24 cellular contexts compared by ENCODE assay signal in the genomic region with DNA sequence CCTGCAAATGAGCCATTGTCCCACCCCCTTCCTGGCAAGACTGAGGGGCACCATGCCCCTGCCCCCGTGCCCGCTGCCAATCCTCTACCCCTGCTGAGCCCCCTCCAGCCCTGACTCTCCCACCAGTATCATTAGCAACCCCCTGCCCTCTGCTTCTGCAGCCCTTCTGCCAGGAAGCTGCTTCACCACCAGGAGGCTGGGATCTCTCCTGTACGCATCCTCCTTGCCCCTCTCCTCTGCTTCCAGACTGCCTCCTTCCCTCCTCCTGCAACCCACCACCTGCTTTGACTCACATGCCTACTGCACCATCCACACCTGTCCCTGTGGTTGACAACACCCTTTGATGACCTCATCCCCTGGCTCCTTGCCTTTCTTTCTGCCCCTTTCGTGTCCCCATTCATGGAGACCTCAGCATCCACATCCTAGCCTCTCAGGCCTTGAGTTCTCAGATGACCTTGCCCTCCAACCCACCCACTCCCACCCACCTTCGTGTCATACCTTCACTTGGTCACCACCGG. TPM values are rescaled to one million over a fixed set of nuclear protein-coding genes. Genes with fewer than 3 reads are reported as not detected.
DNase-seq lines count a peak whose midpoint lies in the region; ATAC-seq, FAIRE-seq and TF ChIP-seq lines count a peak whose summit lies in the region.
"Had no signal": no experiment of that assay in that cellular context is flagged by ENCODE, and none has a peak within 500 bp of the region (broad histone marks: within the 10 kb centered on the region; RNA-seq: fewer than 3 reads in every experiment).

No MANE protein-coding gene starts in this region.

- peaks cover 4% of the 10 kb centered on the region for H3K27me3 ChIP-seq in mammary epithelial cell (ENCODE audit: insufficient read depth, low read length)
- H3K27me3 ChIP-seq in breast epithelium: no peaks in the 10 kb centered on the region
- H3K27me3 ChIP-seq in H1 (replicated peaks in 1 of 4; ENCODE audit: control insufficient read depth in 3 of 4, extremely low read depth in 1 of 4, insufficient read depth in 3 of 4, low read length in 3 of 4): no peaks in the 10 kb centered on the region; a peak in 1 of 7 replicates

- H4K8ac ChIP-seq in H1 (ENCODE audit: extremely low read depth, insufficient read depth, low read length): no peak overlapping the region

- no peak overlapping the region for H3K4me3 Mint-ChIP-seq in stimulated activated memory B cell treated with anti-CD40 and anti-IgM and Interleukin-4, amounts not matched to agents 10 μg/mL and 1 μg/mL and 100 μg/mL, for 72 hours
- H3K4me3 Mint-ChIP-seq in Calu3 (ENCODE audit: low read depth, unreplicated experiment): no peak overlapping the region
- H3K4me3 Mint-ChIP-seq: IgD-negative memory B cell had no signal

- H3K27me3 Mint-ChIP-seq in stimulated activated memory B cell treated with anti-CD40 and anti-IgM and Interleukin-4, amounts not matched to agents 10 μg/mL and 1 μg/mL and 100 μg/mL, for 72 hours: peaks cover 32% of the 10 kb centered on the region
- peaks cover 73% of the 10 kb centered on the region for H3K27me3 Mint-ChIP-seq in Calu3 (ENCODE audit: unreplicated experiment)

- TF ChIP-seq POLR2A in breast epithelium (IDR thresholded peaks at IDR 0.05): no peak
- TF ChIP-seq POLR2A in H1 (IDR thresholded peaks at IDR 0.05; ENCODE audit: control extremely low read depth in 1 of 2, low read depth in 2 of 2, low read length in 2 of 2): no peak

- no peak overlapping the region for H3K4ac ChIP-seq in H1 (replicated peaks; ENCODE audit: insufficient read length, low read depth, low read length)

- TF ChIP-seq CTCF in mammary epithelial cell (conservative IDR thresholded peaks at IDR 0.05 in 1 of 2, IDR thresholded peaks at IDR 0.05 in 1 of 2; ENCODE audit: extremely low read depth in 1 of 2, insufficient read depth in 1 of 2, low read depth in 1 of 2, low read length in 2 of 2) (peak in 1 of 2 donors; percentile 15), breast epithelium (IDR thresholded peaks at IDR 0.05) (no peak), H1 (IDR thresholded peaks at IDR 0.05; ENCODE audit: control extremely low read depth in 1 of 3, insufficient read depth in 1 of 3, low read depth in 1 of 3, low read length in 3 of 3) (peak in 1 of 3 experiments; percentile 1; a peak in 1 of 4 replicates), Calu3 (IDR thresholded peaks at IDR 0.05; ENCODE audit: unreplicated experiment) (no peak)

- H3K27ac ChIP-seq in mammary epithelial cell (ENCODE audit: insufficient read depth, low read depth, low read length): no peak overlapping the region
- no peak overlapping the region for H3K27ac ChIP-seq in breast epithelium
- no peak overlapping the region for H3K27ac ChIP-seq in H1 (ENCODE audit: low read depth, low read length)
- H3K27ac ChIP-seq: A549 had no signal

- no peak overlapping the region for H2BK5ac ChIP-seq in H1 (ENCODE audit: low read depth, low read length)

- peak; percentile 18 for ATAC-seq in stimulated activated memory B cell treated with anti-CD40 and anti-IgM and Interleukin-4, amounts not matched to agents 10 μg/mL and 1 μg/mL and 100 μg/mL, for 72 hours
- ATAC-seq in GM18502 (IDR thresholded peaks at IDR 0.05; ENCODE audit: poor library complexity, unreplicated experiment): no peak
- ATAC-seq: A549, Panc1 had no signal

- H2AFZ ChIP-seq in mammary epithelial cell (ENCODE audit: low read depth, low read length) (no peak overlapping the region), H1 (ENCODE audit: low read length) (no peak overlapping the region)

- no peak for TF ChIP-seq RAD21 in H1 (IDR thresholded peaks at IDR 0.05 in 1 of 2, conservative IDR thresholded peaks at IDR 0.05 in 1 of 2; ENCODE audit: low read depth in 2 of 2, low read length in 2 of 2)

- H3K9me3 ChIP-seq in mammary epithelial cell (replicated peaks; ENCODE audit: insufficient read depth, low read length) (peaks cover 5% of the 10 kb centered on the region), breast epithelium (no peaks in the 10 kb centered on the region), H1 (ENCODE audit: insufficient read depth in 2 of 2, low read depth in 1 of 2, low read length in 1 of 2) (no peaks in the 10 kb centered on the region; a peak in 1 of 4 replicates)
- H3K9me3 ChIP-seq: A549, SK-N-SH had no signal

- H2AK5ac ChIP-seq in H1 (ENCODE audit: low read depth, low read length): no peak overlapping the region

- DNase-seq in mammary epithelial cell (peak; percentile 50), breast epithelium (ENCODE audit: low spot score in 2 of 2) (no peak), NCI-H2196 (lab: John Stamatoyannopoulos, UW; ENCODE audit: unreplicated experiment) (peak; percentile 54), H1 (ENCODE audit: low read depth in 1 of 2, low spot score in 2 of 2) (no peak), NCI-H1105 (lab: John Stamatoyannopoulos, UW) (no peak), Calu3 (no peak)
- DNase-seq: C1 segment of cervical spinal cord, DMS 273 treated with DMSO at 0.1 percent for 48 hours, EL, Kasumi-1, NCI-H1105 treated with DMSO at 0.1 percent for 48 hours, NCI-H1694 treated with DMSO at 0.1 percent for 48 hours, NCI-H2171 treated with DMSO at 0.1 percent for 48 hours, NCI-H510A, NCI-H774, Right ventricle myocardium superior, SK-N-SH had no signal

- H2BK15ac ChIP-seq in H1 (ENCODE audit: low read length): no peak overlapping the region

- H3K79me1 ChIP-seq in H1 (ENCODE audit: low read depth, low read length): no peaks in the 10 kb centered on the region

- 69% methylated on average over 3 of the region's 6 CpGs for WGBS in mammary epithelial cell (ENCODE audit: low coverage, missing lambda C conversion rate)
- WGBS in H1 (ENCODE audit: extremely low coverage in 1 of 2, insufficient coverage in 1 of 2, insufficient read length in 1 of 2, insufficient replicate concordance in 2 of 2, low coverage in 1 of 2, low lambda C conversion rate in 2 of 2, missing lambda C conversion rate in 1 of 2), 2 experiments: 62% methylated on average over 4 of the region's 6 CpGs; no CpG with 5 or more reads in 1 of the 2 experiments

- H3K4me2 ChIP-seq in mammary epithelial cell (ENCODE audit: insufficient read depth, low read depth, low read length) (no peak overlapping the region), H1 (ENCODE audit: insufficient read depth in 1 of 2, low read depth in 2 of 2, low read length in 2 of 2) (no peak overlapping the region)
- H3K4me2 ChIP-seq: A549, SK-N-SH had no signal

- H3K36me3 ChIP-seq in mammary epithelial cell (ENCODE audit: insufficient read depth, low read length) (no peaks in the 10 kb centered on the region), breast epithelium (no peaks in the 10 kb centered on the region), H1 (ENCODE audit: control insufficient read depth in 2 of 4, insufficient read depth in 4 of 4, low read length in 3 of 4) (no peaks in the 10 kb centered on the region)

- peaks cover 4% of the 10 kb centered on the region for H3K9me3 Mint-ChIP-seq in stimulated activated memory B cell treated with anti-CD40 and anti-IgM and Interleukin-4, amounts not matched to agents 10 μg/mL and 1 μg/mL and 100 μg/mL, for 72 hours
- peaks cover 6% of the 10 kb centered on the region for H3K9me3 Mint-ChIP-seq in Calu3 (ENCODE audit: low read depth, unreplicated experiment)

- H3K4me1 ChIP-seq in mammary epithelial cell (ENCODE audit: insufficient read depth, low read length) (peaks cover 5% of the 10 kb centered on the region), breast epithelium (no peaks in the 10 kb centered on the region), H1 (replicated peaks in 1 of 4; ENCODE audit: control insufficient read depth in 3 of 4, insufficient read depth in 4 of 4, low read length in 3 of 4) (peaks cover 0 to 2% (median 0%) of the 10 kb centered on the region in 4 experiments; a peak in 1 of 7 replicates)

- no peak overlapping the region for H3K4me3 ChIP-seq in mammary epithelial cell (replicated peaks in 1 of 3; ENCODE audit: insufficient read depth in 1 of 3, low read depth in 2 of 3, low read length in 3 of 3)
- no peak overlapping the region for H3K4me3 ChIP-seq in breast epithelium
- H3K4me3 ChIP-seq in H1 (ENCODE audit: extremely low read depth in 1 of 4, insufficient read depth in 2 of 4, low read depth in 3 of 4, low read length in 4 of 4): no peak overlapping the region
- H3K4me3 ChIP-seq: A549 had no signal

- dilution Hi-C loops in mammary epithelial cell (cut with HindIII; ENCODE audit: low sequenced_read_pairs): no loop called here

- H4K20me1 ChIP-seq in mammary epithelial cell (ENCODE audit: insufficient read depth, low read length) (no peaks in the 10 kb centered on the region), H1 (replicated peaks in 1 of 2; ENCODE audit: control insufficient read depth in 1 of 2, insufficient read depth in 2 of 2, low read length in 2 of 2) (peaks cover 0 to under 1% of the 10 kb centered on the region in 2 experiments)

- POLR2A ChIA-PET in H1 (lab: Charles Lee; ENCODE audit: partially characterized antibody): interaction anchor here (1.8 kb wide), 1 partner anchor 12 kb away, joined by 7 read pairs; no protein-coding TSS in a partner anchor

- no peaks in the 10 kb centered on the region for H3K79me2 ChIP-seq in mammary epithelial cell (ENCODE audit: insufficient read depth, low read length)
- H3K79me2 ChIP-seq in H1 (ENCODE audit: control insufficient read depth in 1 of 2, insufficient read depth in 2 of 2, low read length in 2 of 2): no peaks in the 10 kb centered on the region

- H3K56ac ChIP-seq in H1 (replicated peaks; ENCODE audit: insufficient read length, low read depth, low read length): no peak overlapping the region

- CTCF ChIA-PET in mammary epithelial cell (lab: Charles Lee; ENCODE audit: low non-redundant PET) (no interaction called here), H1 (lab: Charles Lee; ENCODE audit: partially characterized antibody) (interaction anchor here (1.0 to 21.4 kb wide), 3 partner anchors 13 to 176 kb away, joined by 3 to 226 read pairs (median 10); no protein-coding TSS in a partner anchor), Calu3 (lab: Charles Lee) (no interaction called here)

- no peak overlapping the region for H4K91ac ChIP-seq in H1 (replicated peaks; ENCODE audit: insufficient read length, low read length)

- no peak overlapping the region for H2BK20ac ChIP-seq in H1 (ENCODE audit: low read length)

- no TSS peak for BruUV-seq in mammary epithelial cell (replicated peaks; lab: Mats Ljungman, UMichigan)
- no TSS peak for BruUV-seq in Calu3 (replicated peaks; lab: Mats Ljungman, UMichigan)

- no peak for FAIRE-seq in H1 (lab: Jason Lieb, UNC)
- FAIRE-seq: A549, H54 had no signal

- H3K23ac ChIP-seq in H1 (ENCODE audit: insufficient read length): no peak overlapping the region

- intact Hi-C loops in mammary epithelial cell (cut with micrococcal nuclease): no loop called here
- intact Hi-C loops in breast epithelium (cut with DNase I; ENCODE audit: low total_unique reads): no loop called here
- intact Hi-C loops in Calu3 (cut with micrococcal nuclease; ENCODE audit: unreplicated experiment): no loop called here

- H3K9ac ChIP-seq in mammary epithelial cell (ENCODE audit: insufficient read depth, low read length) (no peak overlapping the region), H1 (replicated peaks in 1 of 4; ENCODE audit: extremely low read depth in 1 of 4, low read depth in 3 of 4, low read length in 3 of 4) (no peak overlapping the region)
- H3K9ac ChIP-seq: SK-N-SH had no signal

- in situ Hi-C loops in mammary epithelial cell (cut with MboI; ENCODE audit: low sequenced_read_pairs in 2 of 2): no loop called here

- no peak overlapping the region for H4K5ac ChIP-seq in H1 (ENCODE audit: insufficient read length, low read depth, low read length)

- H2BK120ac ChIP-seq in H1 (replicated peaks; ENCODE audit: low read depth, low read length): no peak overlapping the region

- no peak overlapping the region for H3K14ac ChIP-seq in H1 (ENCODE audit: insufficient read length)

- peak overlapping the region; percentile 48; the same call in 1 of the 2 replicates for H3K18ac ChIP-seq in H1 (ENCODE audit: extremely low read depth, low read length)

- peaks cover 2% of the 10 kb centered on the region; the same call in 1 of the 2 replicates for H3K23me2 ChIP-seq in H1 (ENCODE audit: low read depth, low read length)

- H2BK12ac ChIP-seq in H1 (ENCODE audit: low read depth, low read length): no peak overlapping the region

- no peak for TF ChIP-seq EP300 in H1 (IDR thresholded peaks at IDR 0.05; ENCODE audit: borderline replicate concordance in 1 of 2, low read depth in 2 of 2, low read length in 2 of 2)

- H3K36me3 Mint-ChIP-seq in stimulated activated memory B cell treated with anti-CD40 and anti-IgM and Interleukin-4, amounts not matched to agents 10 μg/mL and 1 μg/mL and 100 μg/mL, for 72 hours: no peaks in the 10 kb centered on the region
- H3K36me3 Mint-ChIP-seq in Calu3 (ENCODE audit: insufficient read depth, unreplicated experiment): no peaks in the 10 kb centered on the region
- H3K36me3 Mint-ChIP-seq: IgD-negative memory B cell had no signal

- H3K27ac Mint-ChIP-seq in stimulated activated memory B cell treated with anti-CD40 and anti-IgM and Interleukin-4, amounts not matched to agents 10 μg/mL and 1 μg/mL and 100 μg/mL, for 72 hours: no peak overlapping the region
- H3K27ac Mint-ChIP-seq in Calu3 (ENCODE audit: unreplicated experiment): no peak overlapping the region
- H3K27ac Mint-ChIP-seq: IgD-negative memory B cell had no signal

- H3K4me1 Mint-ChIP-seq in stimulated activated memory B cell treated with anti-CD40 and anti-IgM and Interleukin-4, amounts not matched to agents 10 μg/mL and 1 μg/mL and 100 μg/mL, for 72 hours: peaks cover 5% of the 10 kb centered on the region
- no peaks in the 10 kb centered on the region for H3K4me1 Mint-ChIP-seq in Calu3 (ENCODE audit: low read depth, unreplicated experiment)

RNA-seq across cellular contexts. Expression of a gene that starts 13.4 kb away (rescaled TPM):
- total RNA-seq in mammary epithelial cell (10 to 100 TPM in 1 of 2 donors, 1 to 10 TPM in 1; 6.2 to 13.2 TPM), breast epithelium (1 to 10 TPM; 2.4 to 3.1 (median 2.9) TPM), Calu3 (2022) (8.0 and 9.5 TPM in 2 replicates)
- polyA plus RNA-seq in mammary epithelial cell (9.2 TPM), H1 (2011; rRNA removed) (17.5 and 21.0 TPM in 2 replicates)
- polyA minus RNA-seq in mammary epithelial cell: 48.0 TPM
- total RNA-seq in H1 (2021; fragmentation: NEBNext Ultra II Directional; extraction: Animal tissue kit (Norgen Biotek cat#: 25700)): 23.4 and 24.6 TPM in 2 replicates
- polyA plus RNA-seq in H1 (2011; cell fraction: cytosol; rRNA removed): 16.0 TPM
- 37.2 TPM for polyA plus RNA-seq in H1 (2011; cell fraction: nucleus; rRNA removed)
- 14.2 to 20.5 TPM (median 18.2 TPM) in 4 replicates for polyA plus RNA-seq in H1 (2012, experiment 1 of 2)
- 12.6 TPM for polyA plus RNA-seq in H1 (2012, experiment 2 of 2)
- polyA plus RNA-seq in H1 (2013, experiment 1 of 2): 20.6 TPM
- polyA plus RNA-seq in H1 (2013, experiment 2 of 2): 19.5 TPM
- 36.0 and 39.2 TPM in 2 replicates for polyA minus RNA-seq in H1 (2011; rRNA and poly(A)+ RNA removed)
- polyA minus RNA-seq in H1 (2011; cell fraction: cytosol; rRNA and poly(A)+ RNA removed): 11.8 TPM
- 34.6 TPM for polyA minus RNA-seq in H1 (2011; cell fraction: nucleus; rRNA and poly(A)+ RNA removed)
- polyA plus RNA-seq: IgD-negative memory B cell had no signal

RNA-seq across cellular contexts. Expression of a gene that starts 18.4 kb away (rescaled TPM):
- total RNA-seq in mammary epithelial cell (under 1 TPM in 1 of 2 donors, not detected in 1; 0.17 TPM), breast epithelium (not detected), Calu3 (2022) (not detected in 2 replicates)
- polyA plus RNA-seq in mammary epithelial cell (0.05 TPM), H1 (2011; rRNA removed) (3.9 and 5.2 TPM in 2 replicates)
- not detected for polyA minus RNA-seq in mammary epithelial cell
- total RNA-seq in H1 (2021; fragmentation: NEBNext Ultra II Directional; extraction: Animal tissue kit (Norgen Biotek cat#: 25700)): 6.8 and 8.2 TPM in 2 replicates
- polyA plus RNA-seq in H1 (2011; cell fraction: cytosol; rRNA removed): 3.8 TPM
- polyA plus RNA-seq in H1 (2011; cell fraction: nucleus; rRNA removed): 7.4 TPM
- 3.2 to 4.1 TPM (median 3.7 TPM) in 4 replicates for polyA plus RNA-seq in H1 (2012, experiment 1 of 2)
- polyA plus RNA-seq in H1 (2012, experiment 2 of 2): 3.2 TPM
- polyA plus RNA-seq in H1 (2013, experiment 1 of 2): 3.3 TPM
- polyA plus RNA-seq in H1 (2013, experiment 2 of 2): 3.4 TPM
- 1.8 and 1.9 TPM in 2 replicates for polyA minus RNA-seq in H1 (2011; rRNA and poly(A)+ RNA removed)
- polyA minus RNA-seq in H1 (2011; cell fraction: cytosol; rRNA and poly(A)+ RNA removed): 3.4 TPM
- polyA minus RNA-seq in H1 (2011; cell fraction: nucleus; rRNA and poly(A)+ RNA removed): 3.8 TPM
- total RNA-seq: HT-29, Right ventricle myocardium superior had no signal
- polyA plus RNA-seq: A549, IgD-negative memory B cell, SK-N-SH had no signal

RNA-seq across cellular contexts. Expression of a gene that starts 45.0 kb away (rescaled TPM):
- 10 to 100 TPM; 49.0 to 49.2 TPM for total RNA-seq in mammary epithelial cell
- polyA plus RNA-seq in mammary epithelial cell: 48.5 TPM
- polyA minus RNA-seq in mammary epithelial cell: 66.5 TPM
- 10 to 100 TPM; 36.1 to 40.6 (median 36.4) TPM for total RNA-seq in breast epithelium
- 67.2 and 70.3 TPM in 2 replicates for total RNA-seq in H1 (2021; fragmentation: NEBNext Ultra II Directional; extraction: Animal tissue kit (Norgen Biotek cat#: 25700))
- 45.4 and 47.1 TPM in 2 replicates for polyA plus RNA-seq in H1 (2011; rRNA removed)
- polyA plus RNA-seq in H1 (2011; cell fraction: cytosol; rRNA removed): 41.9 TPM
- 31.9 TPM for polyA plus RNA-seq in H1 (2011; cell fraction: nucleus; rRNA removed)
- polyA plus RNA-seq in H1 (2012, experiment 1 of 2): 70.0 to 81.4 TPM (median 74.8 TPM) in 4 replicates
- 55.7 TPM for polyA plus RNA-seq in H1 (2012, experiment 2 of 2)
- 41.7 TPM for polyA plus RNA-seq in H1 (2013, experiment 1 of 2)
- 39.8 TPM for polyA plus RNA-seq in H1 (2013, experiment 2 of 2)
- polyA minus RNA-seq in H1 (2011; rRNA and poly(A)+ RNA removed): 35.2 and 38.4 TPM in 2 replicates
- 35.2 TPM for polyA minus RNA-seq in H1 (2011; cell fraction: cytosol; rRNA and poly(A)+ RNA removed)
- polyA minus RNA-seq in H1 (2011; cell fraction: nucleus; rRNA and poly(A)+ RNA removed): 16.6 TPM
- 47.0 and 55.3 TPM in 2 replicates for total RNA-seq in Calu3 (2022)

RNA-seq across cellular contexts. Expression of a gene that starts 47.9 kb away (rescaled TPM):
- total RNA-seq in mammary epithelial cell (1 to 10 TPM in 1 of 2 donors, under 1 TPM in 1; 0.82 to 1.5 TPM), breast epithelium (1 to 10 TPM in 1 of 3 donors, under 1 TPM in 1, not detected in 1; 0.98 to 2.9 TPM), Calu3 (2022) (7.9 and 9.1 TPM in 2 replicates)
- polyA plus RNA-seq in mammary epithelial cell (0.11 TPM), H1 (2011; rRNA removed) (11.8 and 19.5 TPM in 2 replicates)
- not detected for polyA minus RNA-seq in mammary epithelial cell
- total RNA-seq in H1 (2021; fragmentation: NEBNext Ultra II Directional; extraction: Animal tissue kit (Norgen Biotek cat#: 25700)): 7.0 and 9.1 TPM in 2 replicates
- 14.9 TPM for polyA plus RNA-seq in H1 (2011; cell fraction: cytosol; rRNA removed)
- 58.0 TPM for polyA plus RNA-seq in H1 (2011; cell fraction: nucleus; rRNA removed)
- 11.1 to 14.8 TPM (median 12.3 TPM) in 4 replicates for polyA plus RNA-seq in H1 (2012, experiment 1 of 2)
- polyA plus RNA-seq in H1 (2012, experiment 2 of 2): 2.7 TPM
- 6.9 TPM for polyA plus RNA-seq in H1 (2013, experiment 1 of 2)
- polyA plus RNA-seq in H1 (2013, experiment 2 of 2): 6.1 TPM
- 5.4 and 5.5 TPM in 2 replicates for polyA minus RNA-seq in H1 (2011; rRNA and poly(A)+ RNA removed)
- 8.1 TPM for polyA minus RNA-seq in H1 (2011; cell fraction: cytosol; rRNA and poly(A)+ RNA removed)
- polyA minus RNA-seq in H1 (2011; cell fraction: nucleus; rRNA and poly(A)+ RNA removed): 16.3 TPM
- total RNA-seq: HT-29 had no signal
- polyA plus RNA-seq: A549, IgD-negative memory B cell had no signal

Comparison
In these comparisons a context has a peak if more than half of its experiments do, and no peak if none do; other contexts are left out.
1. DNase-seq: peak in mammary epithelial cell (single experiment) and NCI-H2196 (single experiment); none in breast epithelium (0 of 2), H1 (0 of 2), NCI-H1105 (single experiment) and Calu3 (single experiment).